In the genomic region with DNA sequence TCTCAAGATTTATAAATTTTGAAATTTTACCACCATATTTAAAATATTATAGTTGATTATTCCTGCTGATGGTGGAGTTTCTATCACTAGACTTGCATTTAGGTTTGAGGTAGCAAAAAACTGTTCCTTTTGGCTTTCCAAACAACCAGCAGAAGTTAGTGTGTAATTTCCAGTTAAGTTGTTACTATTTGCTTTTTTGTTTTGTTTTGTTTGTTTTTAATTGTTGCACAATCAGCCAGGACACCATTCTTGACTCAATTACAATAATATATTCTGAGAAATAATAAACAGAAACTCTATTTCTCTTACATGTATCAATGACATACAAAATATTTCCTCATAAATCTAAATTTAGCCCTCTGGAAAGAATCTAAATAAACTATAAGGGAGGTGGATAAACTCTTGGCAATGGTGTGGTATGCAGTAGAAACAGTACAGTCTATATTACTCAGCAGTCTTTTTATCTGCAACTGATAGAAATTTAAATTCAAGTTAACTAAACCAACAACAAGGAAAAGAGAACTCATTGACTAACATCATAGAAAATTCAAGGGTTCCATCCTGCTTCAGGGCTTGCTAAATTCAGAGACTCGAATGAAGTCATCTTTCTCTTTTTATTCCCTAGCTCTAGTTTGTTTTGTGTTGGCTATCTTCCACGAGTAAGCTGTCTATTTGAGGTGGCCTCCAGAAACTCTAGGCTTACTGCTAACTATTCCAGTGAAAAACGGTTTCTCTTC, we compare ENCODE assay signal across 26 cellular contexts. TPM values are rescaled to one million over a fixed set of nuclear protein-coding genes. Genes with fewer than 3 reads are reported as not detected.
"Had no signal": no experiment of that assay in that cellular context is flagged by ENCODE, and none has a peak within 500 bp of the region (broad histone marks: within the 10 kb centered on the region; RNA-seq: fewer than 3 reads in every experiment).

No MANE protein-coding gene starts in this region.

- H3K36me3 ChIP-seq: brain microvascular endothelial cell, esophagus muscularis mucosa, prostate gland, stomach, vagina had no signal

- H3K4me1 ChIP-seq: foreskin keratinocyte, prostate gland, stomach, vagina had no signal

- DNase-seq: activated CD4-positive, alpha-beta T cell treated with anti-CD3 and anti-CD28 coated beads, Interleukin-2, amount 10 ng/mL, durations not matched to agents 24 days and 14 days; activated CD4-positive, CD25-positive, alpha-beta regulatory T cell; activated CD8-positive, alpha-beta T cell treated with anti-CD3 and anti-CD28 coated beads for 36 hours; activated naive CD4-positive, alpha-beta T cell treated with anti-CD3 and anti-CD28 coated beads for 36 hours; activated naive CD8-positive, alpha-beta T cell treated with anti-CD3 and anti-CD28 coated beads, Interleukin-2, amount 50 U/mL, for 24 hours; activated T-cell treated with anti-CD3 and anti-CD28 coated beads, Interleukin-2, amount 50 U/mL, for 1 hour; aorta; brain microvascular endothelial cell; cortex of kidney; effector CD4-positive, alpha-beta T cell; foreskin keratinocyte; glutamatergic neuron; hypothalamus; islet precursor cell; mammary epithelial cell; naive B cell; right cardiac atrium; stimulated activated CD4-positive, alpha-beta T cell treated with anti-CD3 and anti-CD28 coated beads, Interleukin-4, amount 100 ng/mL, for 24 hours; stomach; T1000; trophoblast cell had no signal

- H3K27me3 ChIP-seq: brain microvascular endothelial cell, esophagus muscularis mucosa, stomach, vagina had no signal

- ATAC-seq: activated CD8-positive, alpha-beta T cell treated with anti-CD3 and anti-CD28 coated beads for 36 hours; activated naive CD8-positive, alpha-beta T cell treated with anti-CD3 and anti-CD28 coated beads, Interleukin-2, amount 50 U/mL, for 24 hours; foreskin keratinocyte; right cardiac atrium; stimulated activated effector memory CD8-positive, alpha-beta T cell treated with anti-CD3 and anti-CD28 coated beads, Interleukin-12 subunit alpha, Interleukin-12 subunit beta, amount 100 ng/mL, for 72 hours had no signal

- H3K4me3 ChIP-seq: esophagus muscularis mucosa, prostate gland, stomach, vagina had no signal

- H3K27ac ChIP-seq: brain microvascular endothelial cell, esophagus muscularis mucosa, foreskin keratinocyte, prostate gland, stomach, vagina had no signal

- H3K9me3 ChIP-seq: esophagus muscularis mucosa, prostate gland, stomach, vagina had no signal

RNA-seq across cellular contexts. Expression of a gene that starts 19.4 kb away (rescaled TPM):
- total RNA-seq: activated CD4-positive, alpha-beta T cell treated with anti-CD3 and anti-CD28 coated beads, Interleukin-2, amount 10 ng/mL, durations not matched to agents 24 days and 14 days; foreskin keratinocyte; T-helper 1 cell treated with Interleukin-12 subunit alpha and Interleukin-12 subunit beta and Interleukin-4 antibody, amounts not matched to agents 30 ng/mL and 1 ng/mL, for 36 hours had no signal
